24 cellular contexts compared by ENCODE assay signal in the genomic region with DNA sequence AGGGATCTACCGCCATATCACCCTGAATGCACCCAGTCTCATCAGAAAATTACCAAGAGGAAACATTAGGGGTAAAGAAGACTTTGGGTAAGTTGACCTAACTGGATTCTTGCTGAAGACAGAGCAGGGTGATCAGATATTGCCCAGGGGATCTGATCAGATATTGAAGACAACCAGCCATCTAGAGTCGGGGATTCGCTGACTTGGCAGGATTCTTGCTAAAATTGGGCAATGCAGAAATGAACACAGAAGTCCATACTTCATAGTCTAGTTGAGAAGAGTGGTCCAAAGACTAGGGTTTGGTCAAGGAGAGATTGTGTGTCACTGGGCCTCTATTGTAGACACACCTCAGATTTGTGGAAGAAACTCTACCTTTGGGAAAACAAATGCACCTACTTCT.
DNase-seq lines count a peak whose midpoint lies in the region; ATAC-seq, FAIRE-seq and TF ChIP-seq lines count a peak whose summit lies in the region.
"Had no signal": no experiment of that assay in that cellular context is flagged by ENCODE, and none has a peak within 500 bp of the region (broad histone marks: within the 10 kb centered on the region; RNA-seq: fewer than 3 reads in every experiment).

No MANE protein-coding gene starts in this region.

- no peaks in the 10 kb centered on the region for H3K9me3 ChIP-seq in HepG2 (ENCODE audit: low read length)
- H3K9me3 ChIP-seq in right lobe of liver, result no peaks in the 10 kb centered on the region
- H3K9me3 ChIP-seq in K562 (replicated peaks; ENCODE audit: control insufficient read depth, insufficient read depth, low read depth, low read length), result no peaks in the 10 kb centered on the region
- H3K9me3 ChIP-seq: BE2C had no signal

- no peaks in the 10 kb centered on the region for H3K36me3 ChIP-seq in HepG2 (replicated peaks in 1 of 2; ENCODE audit: control insufficient read depth in 1 of 2, insufficient read depth in 2 of 2, low read length in 2 of 2)
- H3K36me3 ChIP-seq in right lobe of liver, result no peaks in the 10 kb centered on the region
- H3K36me3 ChIP-seq in K562 (ENCODE audit: control insufficient read depth, insufficient read depth, low read length), result no peaks in the 10 kb centered on the region
- H3K36me3 ChIP-seq: BE2C, BLaER1 had no signal

- POLR2A ChIA-PET in HepG2 (lab: Yijun Ruan, JAX), result no interaction called here
- POLR2A ChIA-PET in K562 (lab: Yijun Ruan, JAX), result interaction anchor here (1.3 kb wide), 1 partner anchor 11 kb away, joined by 5 read pairs; no protein-coding TSS in a partner anchor

- WGBS in HepG2 (ENCODE audit: low lambda C conversion rate), result 15% methylated on average over 3 of the region's 3 CpGs
- 86% methylated on average over 3 of the region's 3 CpGs for WGBS in right lobe of liver (ENCODE audit: insufficient coverage, low coverage, low lambda C conversion rate, missing lambda C conversion rate)
- WGBS in K562 (ENCODE audit: insufficient coverage, low coverage, missing lambda C conversion rate), result 0% methylated on average over 3 of the region's 3 CpGs

- BruUV-seq in HepG2 (replicated peaks; lab: Mats Ljungman, UMichigan) (no TSS peak), K562 (replicated peaks; lab: Mats Ljungman, UMichigan) (no TSS peak)

- DNase-seq in HepG2 (ENCODE audit: low spot score) (no peak), right lobe of liver (no peak), K562 (ENCODE audit: extremely low read depth in 1 of 4, low spot score in 3 of 4) (no peak)
- no peak for DNase-seq in stimulated activated CD4-positive, alpha-beta T cell treated with anti-CD3 and anti-CD28 coated beads, Interleukin-4, amount 100 ng/mL, for 24 hours
- DNase-seq: ACHN; BE2C; C1 segment of cervical spinal cord; CD4-positive, alpha-beta memory T cell; CD4-positive, CD25-positive, alpha-beta regulatory T cell; CD8-positive, alpha-beta memory T cell; COR-L47; DMS 273 treated with DMSO at 0.1 percent for 48 hours; DMS153; DMS53; DMS79; DND-41; EL; GDM1 had no signal

- H3K4me2 ChIP-seq in HepG2 (ENCODE audit: low read depth, low read length) (no peak overlapping the region), K562 (ENCODE audit: insufficient read depth, low read length) (no peak overlapping the region)
- H3K4me2 ChIP-seq: BLaER1 had no signal

- H3K4me3 ChIP-seq in HepG2 (replicated peaks in 1 of 3; ENCODE audit: insufficient read depth in 1 of 3, low read depth in 2 of 3, low read length in 3 of 3) (no peak overlapping the region), right lobe of liver (no peak overlapping the region), K562 (no peak overlapping the region)
- H3K4me3 ChIP-seq: BLaER1, GM12878 had no signal

- no peaks in the 10 kb centered on the region for H4K20me1 ChIP-seq in HepG2 (ENCODE audit: insufficient read depth, low read length)
- no peaks in the 10 kb centered on the region for H4K20me1 ChIP-seq in K562 (replicated peaks; ENCODE audit: control insufficient read depth, insufficient read depth, low read length)
- H4K20me1 ChIP-seq: BLaER1 had no signal

- no peak overlapping the region for H2AFZ ChIP-seq in HepG2 (ENCODE audit: low read length)
- H2AFZ ChIP-seq in K562 (ENCODE audit: low read depth, low read length), result no peak overlapping the region

- TF ChIP-seq CTCF in HepG2 (CRISPR knock-in tag; IDR thresholded peaks at IDR 0.05) (no peak), right lobe of liver (IDR thresholded peaks at IDR 0.05) (no peak), K562 (IDR thresholded peaks at IDR 0.05 in 2 of 3, conservative IDR thresholded peaks at IDR 0.05 in 1 of 3; ENCODE audit: insufficient read depth in 2 of 3, low read depth in 1 of 3, low read length in 3 of 3) (no peak)

- TF ChIP-seq POLR2A in HepG2 (IDR thresholded peaks at IDR 0.05; ENCODE audit: insufficient read depth in 1 of 2, low read depth in 2 of 2, low read length in 2 of 2) (no peak), right lobe of liver (IDR thresholded peaks at IDR 0.05) (no peak), K562 (conservative IDR thresholded peaks at IDR 0.05) (no peak)

- no peak for TF ChIP-seq EP300 in HepG2 (IDR thresholded peaks at IDR 0.05; ENCODE audit: low read depth in 2 of 2, low read length in 2 of 2)
- TF ChIP-seq EP300 in HepG2 (CRISPR knock-in tag; IDR thresholded peaks at IDR 0.05; ENCODE audit: borderline replicate concordance), result no peak
- no peak for TF ChIP-seq EP300 in K562 (IDR thresholded peaks at IDR 0.05; ENCODE audit: low read length)

- no peaks in the 10 kb centered on the region for H3K79me2 ChIP-seq in HepG2 (ENCODE audit: insufficient read depth, low read length)
- no peaks in the 10 kb centered on the region for H3K79me2 ChIP-seq in K562 (ENCODE audit: control insufficient read depth, insufficient read depth, low read length)

- ATAC-seq in HepG2 (no peak), right lobe of liver (no peak), K562 (no peak), HG02840 (IDR thresholded peaks at IDR 0.05; ENCODE audit: low FRiP score, unreplicated experiment) (no peak)
- ATAC-seq: GM12878 had no signal

- H3K4me1 ChIP-seq in HepG2 (ENCODE audit: insufficient read depth, low read length), result no peaks in the 10 kb centered on the region
- no peaks in the 10 kb centered on the region for H3K4me1 ChIP-seq in right lobe of liver
- H3K4me1 ChIP-seq in K562 (replicated peaks in 1 of 2; ENCODE audit: control insufficient read depth in 2 of 2, insufficient read depth in 2 of 2, low read length in 2 of 2), result no peaks in the 10 kb centered on the region
- H3K4me1 ChIP-seq: BE2C, BLaER1 had no signal

- TF ChIP-seq RAD21 in HepG2 (CRISPR knock-in tag; IDR thresholded peaks at IDR 0.05) (no peak), K562 (CRISPR knock-in tag; conservative IDR thresholded peaks at IDR 0.05 in 1 of 2, IDR thresholded peaks at IDR 0.05 in 1 of 2) (no peak)

- in situ Hi-C loops in HepG2 (cut with HindIII; ENCODE audit: extremely low pct_ligation_motif_present, low pct_unique_long_range_greater_than_20kb) (no loop called here), K562 (cut with MboI) (no loop called here)

- H3K9ac ChIP-seq in HepG2 (ENCODE audit: insufficient read depth, low read depth, low read length) (no peak overlapping the region), K562 (ENCODE audit: insufficient read depth in 1 of 2, low read depth in 2 of 2, low read length in 2 of 2) (no peak overlapping the region)
- H3K9ac ChIP-seq: BLaER1 had no signal

- H3K9me1 ChIP-seq in K562 (ENCODE audit: control insufficient read depth, insufficient read depth, low read length), result no peaks in the 10 kb centered on the region

- H3K27me3 ChIP-seq in HepG2 (ENCODE audit: control insufficient read depth in 1 of 2, insufficient read depth in 2 of 2, low read length in 2 of 2) (no peaks in the 10 kb centered on the region), right lobe of liver (no peaks in the 10 kb centered on the region), K562 (ENCODE audit: control insufficient read depth in 2 of 2, insufficient read depth in 2 of 2, low read length in 2 of 2) (peaks cover 0 to 8% of the 10 kb centered on the region in 2 experiments; a peak in 4 of 5 replicates)
- H3K27me3 ChIP-seq: BE2C, BLaER1 had no signal

- H3K27ac ChIP-seq in HepG2 (ENCODE audit: extremely low read length, insufficient read depth, low read length), result no peak overlapping the region
- H3K27ac ChIP-seq in right lobe of liver, result no peak overlapping the region
- no peak overlapping the region for H3K27ac ChIP-seq in K562 (ENCODE audit: extremely low read depth, low read depth, low read length)
- H3K27ac ChIP-seq: 22Rv1, BLaER1 had no signal

- CTCF ChIA-PET in HepG2 (lab: Yijun Ruan, JAX; ENCODE audit: low intra/inter-chr PET ratio, low total read pairs) (no interaction called here), K562 (lab: Yijun Ruan, JAX; ENCODE audit: low intra/inter-chr PET ratio) (no interaction called here)

- intact Hi-C loops in HepG2 (cut with micrococcal nuclease; ENCODE audit: unreplicated experiment), result no loop called here
- intact Hi-C loops in right lobe of liver (cut with DNase I), result no loop called here
- intact Hi-C loops in K562 (cut with micrococcal nuclease), result no loop called here

- FAIRE-seq in HepG2 (lab: Jason Lieb, UNC), result no peak
- FAIRE-seq in K562 (lab: Jason Lieb, UNC), result no peak
- FAIRE-seq: GM12878, GM12892, GM18507 had no signal

TF ChIP-seq in K562, 482 proteins besides CTCF, POLR2A, EP300 and RAD21:
- peak; percentile 54 for TF ChIP-seq MAFG (tag; conservative IDR thresholded peaks at IDR 0.05)
- TF ChIP-seq MAFK (IDR thresholded peaks at IDR 0.05; ENCODE audit: low read length), result peak; percentile 49; the same call in 1 of the 2 replicates
- peak; percentile 51; the same call in 1 of the 2 replicates for TF ChIP-seq C11orf30 (IDR thresholded peaks at IDR 0.05; ENCODE audit: low read depth)
- no peak for TF ChIP-seq HDGF (IDR thresholded peaks at IDR 0.05)
- peak; percentile 46; the same call in 1 of the 2 replicates for TF ChIP-seq MAFF (IDR thresholded peaks at IDR 0.05; ENCODE audit: low read length)
- no peak for TF ChIP-seq GATAD2A (IDR thresholded peaks at IDR 0.05)
- TF ChIP-seq ZNF316 (IDR thresholded peaks at IDR 0.05), result peak; percentile 60
